ENCODE assay signal across 1 cellular context in the genomic region with DNA sequence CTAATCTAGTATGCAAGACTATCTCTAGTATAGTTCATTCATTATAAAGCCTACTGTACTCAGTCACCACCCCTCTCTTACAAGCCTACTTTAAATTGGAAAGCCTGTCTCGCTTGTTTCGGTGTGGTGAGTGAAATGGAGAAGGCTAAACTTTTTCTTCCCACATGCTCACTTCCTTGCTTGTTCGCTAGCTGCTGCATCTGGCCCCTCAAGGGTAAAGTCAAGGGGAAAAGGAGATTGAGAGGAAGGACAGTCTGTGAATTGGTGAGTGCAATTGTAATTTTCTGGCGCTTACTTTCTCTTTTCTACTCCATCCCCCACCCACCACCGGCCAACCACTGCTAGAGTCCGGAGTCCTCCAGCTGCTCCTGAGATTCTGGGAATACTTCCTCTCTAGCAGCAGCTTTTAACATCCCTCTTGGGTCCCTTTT.
TF ChIP-seq lines count a peak whose summit lies in the region.

No MANE protein-coding gene starts in this region.

TF ChIP-seq in GM12878, 131 proteins besides CTCF, POLR2A, EP300 and RAD21 (continues in another document):
- TF ChIP-seq SIX5 (IDR thresholded peaks at IDR 0.05; ENCODE audit: low read depth, low read length, severe bottlenecking) (no peak), CBX3 (IDR thresholded peaks at IDR 0.05; ENCODE audit: borderline replicate concordance, low read depth) (no peak), SP1 (IDR thresholded peaks at IDR 0.05; ENCODE audit: low read depth, low read length) (no peak), KAT2A (conservative IDR thresholded peaks at IDR 0.05; ENCODE audit: control insufficient read depth, low read depth, low read length) (no peak), GABPA (IDR thresholded peaks at IDR 0.05; ENCODE audit: low read depth) (no peak), LARP7 (IDR thresholded peaks at IDR 0.05) (no peak), ZNF24 (IDR thresholded peaks at IDR 0.05) (no peak), RFX5 (IDR thresholded peaks at IDR 0.05; ENCODE audit: low read depth, low read length) (no peak), SMAD1 (IDR thresholded peaks at IDR 0.05; ENCODE audit: low read depth, partially characterized antibody) (no peak), RUNX3 (IDR thresholded peaks at IDR 0.05; ENCODE audit: low read length) (peak; percentile 78), ZSCAN29 (IDR thresholded peaks at IDR 0.05) (no peak), SMARCA5 (IDR thresholded peaks at IDR 0.05) (no peak), TCF3 (IDR thresholded peaks at IDR 0.05; ENCODE audit: borderline replicate concordance, insufficient read depth, low read depth, low read length) (no peak), NRF1 (conservative IDR thresholded peaks at IDR 0.05; ENCODE audit: low read depth, low read length) (no peak), CEBPB (IDR thresholded peaks at IDR 0.05; ENCODE audit: borderline replicate concordance in 1 of 2, low read depth in 2 of 2, low read length in 2 of 2) (no peak), SREBF2 (IDR thresholded peaks at IDR 0.05; ENCODE audit: low read length) (no peak), FOXK2 (IDR thresholded peaks at IDR 0.05) (no peak), SRF (IDR thresholded peaks at IDR 0.05; ENCODE audit: low read depth in 2 of 2, low read length in 2 of 2) (no peak), RBBP5 (conservative IDR thresholded peaks at IDR 0.05) (no peak), SUPT20H (IDR thresholded peaks at IDR 0.05; ENCODE audit: borderline replicate concordance, control insufficient read depth, low read depth, low read length) (no peak), MXI1 (IDR thresholded peaks at IDR 0.05; ENCODE audit: low read depth, low read length) (no peak), IKZF2 (IDR thresholded peaks at IDR 0.05) (peak; percentile 62 to 74), TARDBP (IDR thresholded peaks at IDR 0.05; ENCODE audit: borderline replicate concordance) (0 out of 2 replicates have a peak, but pooled peaks have one; percentile 24), SUZ12 (IDR thresholded peaks at IDR 0.05; ENCODE audit: unreplicated experiment) (no peak), STAT3 (IDR thresholded peaks at IDR 0.05; ENCODE audit: low read depth, low read length) (no peak), PAX5 (IDR thresholded peaks at IDR 0.05; ENCODE audit: borderline replicate concordance, low read depth, low read length) (no peak), RCOR1 (conservative IDR thresholded peaks at IDR 0.05; ENCODE audit: low read depth, low read length) (no peak), TAF1 (IDR thresholded peaks at IDR 0.05; ENCODE audit: borderline replicate concordance, low read depth, low read length) (peak; percentile 34; the same call in 1 of the 2 replicates), CREM (IDR thresholded peaks at IDR 0.05; ENCODE audit: low read depth) (peak; percentile 47), ZNF384 (IDR thresholded peaks at IDR 0.05; ENCODE audit: borderline replicate concordance, low read depth, low read length) (no peak), RAD51 (IDR thresholded peaks at IDR 0.05) (no peak), ETV6 (conservative IDR thresholded peaks at IDR 0.05 in 1 of 2, IDR thresholded peaks at IDR 0.05 in 1 of 2; ENCODE audit: borderline replicate concordance in 1 of 2, low read depth in 1 of 2) (peak in 1 of 2 experiments; percentile 89; a peak in 2 of 4 replicates)
- TF ChIP-seq, protein P1, sequence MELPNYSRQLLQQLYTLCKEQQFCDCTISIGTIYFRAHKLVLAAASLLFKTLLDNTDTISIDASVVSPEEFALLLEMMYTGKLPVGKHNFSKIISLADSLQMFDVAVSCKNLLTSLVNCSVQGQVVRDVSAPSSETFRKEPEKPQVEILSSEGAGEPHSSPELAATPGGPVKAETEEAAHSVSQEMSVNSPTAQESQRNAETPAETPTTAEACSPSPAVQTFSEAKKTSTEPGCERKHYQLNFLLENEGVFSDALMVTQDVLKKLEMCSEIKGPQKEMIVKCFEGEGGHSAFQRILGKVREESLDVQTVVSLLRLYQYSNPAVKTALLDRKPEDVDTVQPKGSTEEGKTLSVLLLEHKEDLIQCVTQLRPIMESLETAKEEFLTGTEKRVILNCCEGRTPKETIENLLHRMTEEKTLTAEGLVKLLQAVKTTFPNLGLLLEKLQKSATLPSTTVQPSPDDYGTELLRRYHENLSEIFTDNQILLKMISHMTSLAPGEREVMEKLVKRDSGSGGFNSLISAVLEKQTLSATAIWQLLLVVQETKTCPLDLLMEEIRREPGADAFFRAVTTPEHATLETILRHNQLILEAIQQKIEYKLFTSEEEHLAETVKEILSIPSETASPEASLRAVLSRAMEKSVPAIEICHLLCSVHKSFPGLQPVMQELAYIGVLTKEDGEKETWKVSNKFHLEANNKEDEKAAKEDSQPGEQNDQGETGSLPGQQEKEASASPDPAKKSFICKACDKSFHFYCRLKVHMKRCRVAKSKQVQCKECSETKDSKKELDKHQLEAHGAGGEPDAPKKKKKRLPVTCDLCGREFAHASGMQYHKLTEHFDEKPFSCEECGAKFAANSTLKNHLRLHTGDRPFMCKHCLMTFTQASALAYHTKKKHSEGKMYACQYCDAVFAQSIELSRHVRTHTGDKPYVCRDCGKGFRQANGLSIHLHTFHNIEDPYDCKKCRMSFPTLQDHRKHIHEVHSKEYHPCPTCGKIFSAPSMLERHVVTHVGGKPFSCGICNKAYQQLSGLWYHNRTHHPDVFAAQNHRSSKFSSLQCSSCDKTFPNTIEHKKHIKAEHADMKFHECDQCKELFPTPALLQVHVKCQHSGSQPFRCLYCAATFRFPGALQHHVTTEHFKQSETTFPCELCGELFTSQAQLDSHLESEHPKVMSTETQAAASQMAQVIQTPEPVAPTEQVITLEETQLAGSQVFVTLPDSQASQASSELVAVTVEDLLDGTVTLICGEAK (IDR thresholded peaks at IDR 0.05; ENCODE audit: borderline replicate concordance) = no peak
- TF ChIP-seq, protein P2, sequence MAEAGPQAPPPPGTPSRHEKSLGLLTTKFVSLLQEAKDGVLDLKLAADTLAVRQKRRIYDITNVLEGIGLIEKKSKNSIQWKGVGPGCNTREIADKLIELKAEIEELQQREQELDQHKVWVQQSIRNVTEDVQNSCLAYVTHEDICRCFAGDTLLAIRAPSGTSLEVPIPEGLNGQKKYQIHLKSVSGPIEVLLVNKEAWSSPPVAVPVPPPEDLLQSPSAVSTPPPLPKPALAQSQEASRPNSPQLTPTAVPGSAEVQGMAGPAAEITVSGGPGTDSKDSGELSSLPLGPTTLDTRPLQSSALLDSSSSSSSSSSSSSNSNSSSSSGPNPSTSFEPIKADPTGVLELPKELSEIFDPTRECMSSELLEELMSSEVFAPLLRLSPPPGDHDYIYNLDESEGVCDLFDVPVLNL (IDR thresholded peaks at IDR 0.05; ENCODE audit: low read depth, low read length) = no peak
- TF ChIP-seq, protein P3, sequence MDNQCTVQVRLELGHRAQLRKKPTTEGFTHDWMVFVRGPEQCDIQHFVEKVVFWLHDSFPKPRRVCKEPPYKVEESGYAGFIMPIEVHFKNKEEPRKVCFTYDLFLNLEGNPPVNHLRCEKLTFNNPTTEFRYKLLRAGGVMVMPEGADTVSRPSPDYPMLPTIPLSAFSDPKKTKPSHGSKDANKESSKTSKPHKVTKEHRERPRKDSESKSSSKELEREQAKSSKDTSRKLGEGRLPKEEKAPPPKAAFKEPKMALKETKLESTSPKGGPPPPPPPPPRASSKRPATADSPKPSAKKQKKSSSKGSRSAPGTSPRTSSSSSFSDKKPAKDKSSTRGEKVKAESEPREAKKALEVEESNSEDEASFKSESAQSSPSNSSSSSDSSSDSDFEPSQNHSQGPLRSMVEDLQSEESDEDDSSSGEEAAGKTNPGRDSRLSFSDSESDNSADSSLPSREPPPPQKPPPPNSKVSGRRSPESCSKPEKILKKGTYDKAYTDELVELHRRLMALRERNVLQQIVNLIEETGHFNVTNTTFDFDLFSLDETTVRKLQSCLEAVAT (IDR thresholded peaks at IDR 0.05) = no peak
- TF ChIP-seq, protein P4, sequence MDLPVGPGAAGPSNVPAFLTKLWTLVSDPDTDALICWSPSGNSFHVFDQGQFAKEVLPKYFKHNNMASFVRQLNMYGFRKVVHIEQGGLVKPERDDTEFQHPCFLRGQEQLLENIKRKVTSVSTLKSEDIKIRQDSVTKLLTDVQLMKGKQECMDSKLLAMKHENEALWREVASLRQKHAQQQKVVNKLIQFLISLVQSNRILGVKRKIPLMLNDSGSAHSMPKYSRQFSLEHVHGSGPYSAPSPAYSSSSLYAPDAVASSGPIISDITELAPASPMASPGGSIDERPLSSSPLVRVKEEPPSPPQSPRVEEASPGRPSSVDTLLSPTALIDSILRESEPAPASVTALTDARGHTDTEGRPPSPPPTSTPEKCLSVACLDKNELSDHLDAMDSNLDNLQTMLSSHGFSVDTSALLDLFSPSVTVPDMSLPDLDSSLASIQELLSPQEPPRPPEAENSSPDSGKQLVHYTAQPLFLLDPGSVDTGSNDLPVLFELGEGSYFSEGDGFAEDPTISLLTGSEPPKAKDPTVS (IDR thresholded peaks at IDR 0.05; ENCODE audit: low read depth, low read length) = no peak
- TF ChIP-seq, protein P5, sequence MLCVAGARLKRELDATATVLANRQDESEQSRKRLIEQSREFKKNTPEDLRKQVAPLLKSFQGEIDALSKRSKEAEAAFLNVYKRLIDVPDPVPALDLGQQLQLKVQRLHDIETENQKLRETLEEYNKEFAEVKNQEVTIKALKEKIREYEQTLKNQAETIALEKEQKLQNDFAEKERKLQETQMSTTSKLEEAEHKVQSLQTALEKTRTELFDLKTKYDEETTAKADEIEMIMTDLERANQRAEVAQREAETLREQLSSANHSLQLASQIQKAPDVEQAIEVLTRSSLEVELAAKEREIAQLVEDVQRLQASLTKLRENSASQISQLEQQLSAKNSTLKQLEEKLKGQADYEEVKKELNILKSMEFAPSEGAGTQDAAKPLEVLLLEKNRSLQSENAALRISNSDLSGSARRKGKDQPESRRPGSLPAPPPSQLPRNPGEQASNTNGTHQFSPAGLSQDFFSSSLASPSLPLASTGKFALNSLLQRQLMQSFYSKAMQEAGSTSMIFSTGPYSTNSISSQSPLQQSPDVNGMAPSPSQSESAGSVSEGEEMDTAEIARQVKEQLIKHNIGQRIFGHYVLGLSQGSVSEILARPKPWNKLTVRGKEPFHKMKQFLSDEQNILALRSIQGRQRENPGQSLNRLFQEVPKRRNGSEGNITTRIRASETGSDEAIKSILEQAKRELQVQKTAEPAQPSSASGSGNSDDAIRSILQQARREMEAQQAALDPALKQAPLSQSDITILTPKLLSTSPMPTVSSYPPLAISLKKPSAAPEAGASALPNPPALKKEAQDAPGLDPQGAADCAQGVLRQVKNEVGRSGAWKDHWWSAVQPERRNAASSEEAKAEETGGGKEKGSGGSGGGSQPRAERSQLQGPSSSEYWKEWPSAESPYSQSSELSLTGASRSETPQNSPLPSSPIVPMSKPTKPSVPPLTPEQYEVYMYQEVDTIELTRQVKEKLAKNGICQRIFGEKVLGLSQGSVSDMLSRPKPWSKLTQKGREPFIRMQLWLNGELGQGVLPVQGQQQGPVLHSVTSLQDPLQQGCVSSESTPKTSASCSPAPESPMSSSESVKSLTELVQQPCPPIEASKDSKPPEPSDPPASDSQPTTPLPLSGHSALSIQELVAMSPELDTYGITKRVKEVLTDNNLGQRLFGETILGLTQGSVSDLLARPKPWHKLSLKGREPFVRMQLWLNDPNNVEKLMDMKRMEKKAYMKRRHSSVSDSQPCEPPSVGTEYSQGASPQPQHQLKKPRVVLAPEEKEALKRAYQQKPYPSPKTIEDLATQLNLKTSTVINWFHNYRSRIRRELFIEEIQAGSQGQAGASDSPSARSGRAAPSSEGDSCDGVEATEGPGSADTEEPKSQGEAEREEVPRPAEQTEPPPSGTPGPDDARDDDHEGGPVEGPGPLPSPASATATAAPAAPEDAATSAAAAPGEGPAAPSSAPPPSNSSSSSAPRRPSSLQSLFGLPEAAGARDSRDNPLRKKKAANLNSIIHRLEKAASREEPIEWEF (IDR thresholded peaks at IDR 0.05; ENCODE audit: insufficient replicate concordance, low read depth, low read length) = no peak
- TF ChIP-seq, protein P6, sequence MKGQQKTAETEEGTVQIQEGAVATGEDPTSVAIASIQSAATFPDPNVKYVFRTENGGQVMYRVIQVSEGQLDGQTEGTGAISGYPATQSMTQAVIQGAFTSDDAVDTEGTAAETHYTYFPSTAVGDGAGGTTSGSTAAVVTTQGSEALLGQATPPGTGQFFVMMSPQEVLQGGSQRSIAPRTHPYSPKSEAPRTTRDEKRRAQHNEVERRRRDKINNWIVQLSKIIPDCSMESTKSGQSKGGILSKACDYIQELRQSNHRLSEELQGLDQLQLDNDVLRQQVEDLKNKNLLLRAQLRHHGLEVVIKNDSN (IDR thresholded peaks at IDR 0.05; ENCODE audit: borderline replicate concordance, extremely low read length, insufficient read depth, low read depth, low read length) = no peak
- TF ChIP-seq, protein P7, sequence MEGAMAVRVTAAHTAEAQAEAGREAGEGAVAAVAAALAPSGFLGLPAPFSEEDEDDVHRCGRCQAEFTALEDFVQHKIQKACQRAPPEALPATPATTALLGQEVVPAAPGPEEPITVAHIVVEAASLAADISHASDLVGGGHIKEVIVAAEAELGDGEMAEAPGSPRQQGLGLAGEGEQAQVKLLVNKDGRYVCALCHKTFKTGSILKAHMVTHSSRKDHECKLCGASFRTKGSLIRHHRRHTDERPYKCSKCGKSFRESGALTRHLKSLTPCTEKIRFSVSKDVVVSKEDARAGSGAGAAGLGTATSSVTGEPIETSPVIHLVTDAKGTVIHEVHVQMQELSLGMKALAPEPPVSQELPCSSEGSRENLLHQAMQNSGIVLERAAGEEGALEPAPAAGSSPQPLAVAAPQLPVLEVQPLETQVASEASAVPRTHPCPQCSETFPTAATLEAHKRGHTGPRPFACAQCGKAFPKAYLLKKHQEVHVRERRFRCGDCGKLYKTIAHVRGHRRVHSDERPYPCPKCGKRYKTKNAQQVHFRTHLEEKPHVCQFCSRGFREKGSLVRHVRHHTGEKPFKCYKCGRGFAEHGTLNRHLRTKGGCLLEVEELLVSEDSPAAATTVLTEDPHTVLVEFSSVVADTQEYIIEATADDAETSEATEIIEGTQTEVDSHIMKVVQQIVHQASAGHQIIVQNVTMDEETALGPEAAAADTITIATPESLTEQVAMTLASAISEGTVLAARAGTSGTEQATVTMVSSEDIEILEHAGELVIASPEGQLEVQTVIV (IDR thresholded peaks at IDR 0.05; ENCODE audit: borderline replicate concordance, partially characterized antibody) = no peak
- TF ChIP-seq, protein P8, sequence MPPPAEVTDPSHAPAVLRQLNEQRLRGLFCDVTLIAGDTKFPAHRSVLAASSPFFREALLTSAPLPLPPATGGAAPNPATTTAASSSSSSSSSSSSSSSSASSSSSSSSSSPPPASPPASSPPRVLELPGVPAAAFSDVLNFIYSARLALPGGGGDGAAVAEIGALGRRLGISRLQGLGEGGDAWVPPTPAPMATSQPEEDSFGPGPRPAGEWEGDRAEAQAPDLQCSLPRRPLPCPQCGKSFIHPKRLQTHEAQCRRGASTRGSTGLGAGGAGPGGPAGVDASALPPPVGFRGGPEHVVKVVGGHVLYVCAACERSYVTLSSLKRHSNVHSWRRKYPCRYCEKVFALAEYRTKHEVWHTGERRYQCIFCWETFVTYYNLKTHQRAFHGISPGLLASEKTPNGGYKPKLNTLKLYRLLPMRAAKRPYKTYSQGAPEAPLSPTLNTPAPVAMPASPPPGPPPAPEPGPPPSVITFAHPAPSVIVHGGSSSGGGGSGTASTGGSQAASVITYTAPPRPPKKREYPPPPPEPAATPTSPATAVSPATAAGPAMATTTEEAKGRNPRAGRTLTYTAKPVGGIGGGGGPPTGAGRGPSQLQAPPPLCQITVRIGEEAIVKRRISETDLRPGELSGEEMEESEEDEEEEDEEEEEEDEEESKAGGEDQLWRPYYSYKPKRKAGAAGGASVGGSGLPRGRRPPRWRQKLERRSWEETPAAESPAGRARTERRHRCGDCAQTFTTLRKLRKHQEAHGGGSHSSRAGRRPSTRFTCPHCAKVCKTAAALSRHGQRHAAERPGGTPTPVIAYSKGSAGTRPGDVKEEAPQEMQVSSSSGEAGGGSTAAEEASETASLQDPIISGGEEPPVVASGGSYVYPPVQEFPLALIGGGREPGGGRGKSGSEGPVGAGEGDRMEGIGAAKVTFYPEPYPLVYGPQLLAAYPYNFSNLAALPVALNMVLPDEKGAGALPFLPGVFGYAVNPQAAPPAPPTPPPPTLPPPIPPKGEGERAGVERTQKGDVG (CRISPR knock-in tag; IDR thresholded peaks at IDR 0.05) = no peak
